8 cellular contexts compared by ENCODE assay signal in genomic region chr9:34328983-34329832, GRCh38. TPM values are rescaled to one million over a fixed set of nuclear protein-coding genes. Genes with fewer than 3 reads are reported as not detected.
DNase-seq lines count a peak whose midpoint lies in the region; ATAC-seq and TF ChIP-seq lines count a peak whose summit lies in the region.

TSS of gene KIF24 (minus strand) at chr9:34329268. CDS start at chr9:34311346, 17,922 bp downstream.
TSS of gene NUDT2 (plus strand) at chr9:34329569. CDS start at chr9:34339040, 9,471 bp downstream.

- H3K79me2 ChIP-seq in PC-3 (ENCODE audit: low read length): peaks cover 41% of the 10 kb centered on the region

- H3K4me3 ChIP-seq in Jurkat, Clone E6-1 (ENCODE audit: low read length): peak within 1 kb of the TSS; percentile 74
- peak within 1 kb of the TSS; percentile 89 for H3K4me3 ChIP-seq in PC-3 (ENCODE audit: low read length)

- H3K4me2 ChIP-seq in PC-3 (ENCODE audit: low read length): peak within 1 kb of the TSS; percentile 95

- no peak for TF ChIP-seq CTCF in PC-3 (conservative IDR thresholded peaks at IDR 0.05; ENCODE audit: low read depth, low read length)

- no peaks in the 10 kb centered on the region for H3K9me2 ChIP-seq in PC-3 (replicated peaks; ENCODE audit: low read length)

- H3K9me3 ChIP-seq in PC-3 (ENCODE audit: low read length): no peaks in the 10 kb centered on the region

- intact Hi-C loops in PC-3 (cut with micrococcal nuclease): loop anchor here (1.0 to 5.0 kb wide), 2 partner anchors 48 to 77 kb away; no protein-coding TSS in a partner anchor

- no TSS peak for BruUV-seq in PC-3 (replicated peaks; lab: Mats Ljungman, UMichigan)

- peak within 1 kb of the TSS; percentile 99 for H3K27ac Mint-ChIP-seq in activated T-cell treated with anti-CD3 and anti-CD28 coated beads, Interleukin-2, amount 50 U/mL, for 24 hours

- H3K4me1 ChIP-seq in PC-3 (ENCODE audit: insufficient read depth, low read length): peaks cover 17% of the 10 kb centered on the region; the same call in 1 of the 2 replicates

- peak within 1 kb of the TSS; percentile 95 for H3K4me3 Mint-ChIP-seq in activated T-cell treated with anti-CD3 and anti-CD28 coated beads, Interleukin-2, amount 50 U/mL, for 24 hours

- no peaks in the 10 kb centered on the region for H3K27me3 Mint-ChIP-seq in activated T-cell treated with anti-CD3 and anti-CD28 coated beads, Interleukin-2, amount 50 U/mL, for 24 hours

- H3K27me3 ChIP-seq in PC-3 (ENCODE audit: low read length): no peaks in the 10 kb centered on the region

- POLR2A ChIA-PET in PC-3 (lab: Charles Lee; ENCODE audit: unreplicated experiment): no interaction called here

- peak within 1 kb of the TSS; percentile 52 for H3K27ac ChIP-seq in PC-3 (ENCODE audit: low read length)

- peak within 1 kb of the TSS; percentile 97 for H2AFZ ChIP-seq in PC-3 (ENCODE audit: low read length)

- no peaks in the 10 kb centered on the region for H3K9me3 Mint-ChIP-seq in activated T-cell treated with anti-CD3 and anti-CD28 coated beads, Interleukin-2, amount 50 U/mL, for 24 hours

- H3F3A ChIP-seq in PC-3 (ENCODE audit: low read length, unreplicated experiment): no peaks in the 10 kb centered on the region

- TF ChIP-seq POLR2A in erythroblast (IDR thresholded peaks at IDR 0.05; ENCODE audit: low read length): peak; percentile 95

- CTCF ChIA-PET in PC-3 (lab: Charles Lee): no interaction called here

- H3K36me3 ChIP-seq in PC-3 (ENCODE audit: low read depth, low read length): no peaks in the 10 kb centered on the region

- peak; percentile 91 for ATAC-seq in GM21717 (IDR thresholded peaks at IDR 0.05; ENCODE audit: unreplicated experiment)
- peak; percentile 94 for ATAC-seq in PC-3

- peaks cover 42% of the 10 kb centered on the region for H3K4me1 Mint-ChIP-seq in activated T-cell treated with anti-CD3 and anti-CD28 coated beads, Interleukin-2, amount 50 U/mL, for 24 hours (ENCODE audit: low read depth)

- no peaks in the 10 kb centered on the region for H4K20me1 ChIP-seq in PC-3 (ENCODE audit: low read length)

- peak within 1 kb of the TSS; percentile 98 for H3K9ac ChIP-seq in PC-3 (ENCODE audit: low read length)

- DNase-seq in DMS53 (lab: John Stamatoyannopoulos, UW) (peak; percentile 99), PC-3 (peak; percentile 99), erythroblast (lab: John Stamatoyannopoulos, UW) (peak; percentile 100), mucosa of gallbladder (ENCODE audit: low spot score) (peak; percentile 99)
- DNase-seq in Jurkat, Clone E6-1 (ENCODE audit: low read depth, low spot score): peak; percentile 100
- peak; percentile 92 for DNase-seq in activated T-cell treated with anti-CD3 and anti-CD28 coated beads, Interleukin-2, amount 50 U/mL, for 24 hours
- peak; percentile 93 for DNase-seq in stimulated activated CD8-positive, alpha-beta memory T cell treated with anti-CD3 and anti-CD28 coated beads, Interleukin-4, amount 100 ng/mL, for 24 hours (ENCODE audit: low read depth)

- H3K36me3 Mint-ChIP-seq in activated T-cell treated with anti-CD3 and anti-CD28 coated beads, Interleukin-2, amount 50 U/mL, for 24 hours (ENCODE audit: low read depth): peaks cover 20% of the 10 kb centered on the region

RNA-seq across cellular contexts. Expression of gene KIF24, which starts in this region (rescaled TPM):
- polyA plus RNA-seq in Jurkat, Clone E6-1 (2012; ENCODE audit: insufficient read depth, insufficient read length): 8.1 TPM
- 4.7 and 5.0 TPM in 2 replicates for total RNA-seq in PC-3 (2014; rRNA removed)
- total RNA-seq in mucosa of gallbladder: 1.9 TPM

RNA-seq across cellular contexts. Expression of gene NUDT2, which starts in this region (rescaled TPM):
- polyA plus RNA-seq in Jurkat, Clone E6-1 (2012; ENCODE audit: insufficient read depth, insufficient read length): 68.5 TPM
- total RNA-seq in PC-3 (2014; rRNA removed): 34.4 and 34.6 TPM in 2 replicates
- 25.5 TPM for total RNA-seq in mucosa of gallbladder

Comparison
In these comparisons a context has a peak if more than half of its experiments do, and no peak if none do; other contexts are left out.
1. Peak in every context shown above with its lines: DNase-seq, ATAC-seq, H3K4me3 ChIP-seq and H3K27ac ChIP-seq.